ENCODE assay signal across 9 cellular contexts in the genomic region with DNA sequence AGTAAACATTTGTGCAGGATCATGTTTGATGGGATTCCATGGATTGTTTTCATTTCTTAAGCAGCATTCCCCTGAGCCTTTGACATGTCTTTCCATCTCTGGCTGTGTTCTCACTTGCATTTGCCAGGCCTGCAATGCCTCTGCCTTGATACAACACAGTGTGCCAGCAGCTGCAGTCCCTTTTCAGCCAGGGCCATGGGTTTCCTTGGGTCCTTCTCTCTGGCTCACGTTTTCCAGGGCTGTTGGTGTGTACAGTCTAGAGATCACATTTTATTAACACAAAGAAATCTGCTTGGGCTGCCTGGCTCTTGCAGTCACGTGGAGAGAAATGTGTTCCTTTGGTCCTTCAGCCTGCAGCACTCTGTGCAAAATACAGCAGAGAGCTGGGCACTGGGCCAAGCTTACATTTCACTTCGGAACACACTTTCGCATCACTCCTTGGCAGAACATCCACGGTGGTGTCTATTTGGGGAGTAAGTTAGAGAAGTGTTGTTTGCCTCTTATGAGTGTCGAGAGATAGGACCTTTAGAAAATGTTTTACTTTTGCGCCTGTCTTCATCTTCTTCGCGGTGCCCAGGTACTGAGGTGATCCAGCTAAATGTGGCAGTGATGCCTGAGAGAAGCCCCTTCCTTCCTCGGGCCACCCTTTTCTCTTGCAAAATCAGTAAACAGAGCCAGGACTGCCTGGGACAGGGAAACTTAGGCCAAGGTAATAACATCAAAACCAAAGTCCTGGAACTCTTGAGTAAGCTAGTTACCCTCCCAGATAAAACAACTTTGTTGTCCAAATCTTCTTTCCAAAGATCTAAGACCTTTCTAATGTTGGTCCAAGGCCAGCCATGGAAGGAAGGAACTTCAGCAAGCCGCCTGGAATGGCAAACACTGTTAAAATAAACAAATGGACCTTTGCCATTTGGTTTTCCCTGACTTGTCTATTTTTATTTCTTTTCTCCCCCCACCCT. TPM values are rescaled to one million over a fixed set of nuclear protein-coding genes. Genes with fewer than 3 reads are reported as not detected.
DNase-seq lines count a peak whose midpoint lies in the region; ATAC-seq, FAIRE-seq and TF ChIP-seq lines count a peak whose summit lies in the region.
"Had no signal": no experiment of that assay in that cellular context is flagged by ENCODE, and none has a peak within 500 bp of the region (broad histone marks: within the 10 kb centered on the region; RNA-seq: fewer than 3 reads in every experiment).

No MANE protein-coding gene starts in this region.

- peak; percentile 37 for ATAC-seq in HepG2
- no peak for ATAC-seq in PC-3
- no peak for ATAC-seq in GM21381 (IDR thresholded peaks at IDR 0.05; ENCODE audit: unreplicated experiment)
- ATAC-seq: stimulated activated naive CD8-positive, alpha-beta T cell treated with anti-CD3 and anti-CD28 coated beads, Interleukin-15, Interleukin-2, amounts not matched to agents 100 U/mL and 50 U/mL, for 24 hours had no signal

- peak overlapping the region; percentile 98 for H3K27ac ChIP-seq in HepG2 (ENCODE audit: extremely low read length, insufficient read depth, low read length)
- peak overlapping the region; percentile 55 for H3K27ac ChIP-seq in thymus (ENCODE audit: low read depth)
- H3K27ac ChIP-seq in CD4-positive, alpha-beta memory T cell (ENCODE audit: low read depth, low read length): no peak overlapping the region
- no peak overlapping the region for H3K27ac ChIP-seq in PC-3 (ENCODE audit: low read length)

- peaks cover 100% of the 10 kb centered on the region for H3K4me1 ChIP-seq in HepG2 (ENCODE audit: insufficient read depth, low read length)
- no peaks in the 10 kb centered on the region for H3K4me1 ChIP-seq in thymus (ENCODE audit: control insufficient read depth, insufficient read depth, low read length)
- H3K4me1 ChIP-seq in CD4-positive, alpha-beta memory T cell (ENCODE audit: insufficient read depth, low read length): peaks cover 16% of the 10 kb centered on the region
- 0 out of 2 replicates have a peak, but pooled peaks cover 6% of the 10 kb centered on the region for H3K4me1 ChIP-seq in PC-3 (ENCODE audit: insufficient read depth, low read length)

- TF ChIP-seq EP300 in HepG2 (IDR thresholded peaks at IDR 0.05; ENCODE audit: low read depth in 2 of 2, low read length in 2 of 2) (peak; percentile 82 to 100; a peak in 3 of 4 replicates), HepG2 (CRISPR knock-in tag; IDR thresholded peaks at IDR 0.05; ENCODE audit: borderline replicate concordance) (peak; percentile 100)

- 0% methylated on average over 11 of the region's 11 CpGs for WGBS in HepG2 (ENCODE audit: low lambda C conversion rate)
- WGBS in thymus: 77% methylated on average over 11 of the region's 11 CpGs

- no peaks in the 10 kb centered on the region for H3K27me3 Mint-ChIP-seq in CD4-positive, alpha-beta memory T cell

- peak; percentile 46 to 71 for TF ChIP-seq POLR2A in HepG2 (IDR thresholded peaks at IDR 0.05; ENCODE audit: insufficient read depth in 1 of 2, low read depth in 2 of 2, low read length in 2 of 2)

- H3K4me2 ChIP-seq in HepG2 (ENCODE audit: low read depth, low read length) (peak overlapping the region; percentile 87), PC-3 (ENCODE audit: low read length) (no peak overlapping the region)

- peaks cover 9 to 24% (median 19%) of the 10 kb centered on the region in 4 donors for H3K4me1 Mint-ChIP-seq in CD4-positive, alpha-beta memory T cell

- no peak overlapping the region for H3K4me3 Mint-ChIP-seq in CD4-positive, alpha-beta memory T cell

- peak overlapping the region; percentile 84 for H3K9ac ChIP-seq in HepG2 (ENCODE audit: insufficient read depth, low read depth, low read length)
- no peak overlapping the region for H3K9ac ChIP-seq in PC-3 (ENCODE audit: low read length)

- intact Hi-C loops in HepG2 (cut with micrococcal nuclease; ENCODE audit: unreplicated experiment) (loop anchor here (2.0 to 10.0 kb wide), 4 partner anchors 19 to 321 kb away; partner anchors contain the start of genes COX11 and STXBP4), PC-3 (cut with micrococcal nuclease) (no loop called here)
- intact Hi-C loops in CD4-positive, alpha-beta memory T cell (cut with micrococcal nuclease): no loop called here

- FAIRE-seq in HepG2 (lab: Jason Lieb, UNC): peak; percentile 85

- BruUV-seq in HepG2 (replicated peaks; lab: Mats Ljungman, UMichigan) (TSS peak; percentile 62), PC-3 (replicated peaks; lab: Mats Ljungman, UMichigan) (no TSS peak)

- H3K9me2 ChIP-seq in PC-3 (replicated peaks; ENCODE audit: low read length): no peaks in the 10 kb centered on the region

- H3K9me3 ChIP-seq in HepG2 (ENCODE audit: low read length) (no peaks in the 10 kb centered on the region), thymus (ENCODE audit: control insufficient read depth) (no peaks in the 10 kb centered on the region), PC-3 (ENCODE audit: low read length) (no peaks in the 10 kb centered on the region)
- no peaks in the 10 kb centered on the region for H3K9me3 ChIP-seq in CD4-positive, alpha-beta memory T cell (ENCODE audit: control insufficient read depth in 1 of 2, low read length in 2 of 2)

- DNase-seq in NCI-H2107 (lab: John Stamatoyannopoulos, UW) (peak; percentile 20), cardiac fibroblast (ENCODE audit: low read depth in 2 of 2) (peak; percentile 65 to 85), HepG2 (ENCODE audit: low spot score) (peak; percentile 99), PC-3 (no peak), NCI-H82 treated with DMSO at 0.1 percent for 48 hours (lab: John Stamatoyannopoulos, UW; ENCODE audit: unreplicated experiment) (no peak)
- no peak for DNase-seq in CD4-positive, alpha-beta memory T cell
- DNase-seq: stimulated activated naive CD8-positive, alpha-beta T cell treated with anti-CD3 and anti-CD28 coated beads, Interleukin-15, Interleukin-2, amounts not matched to agents 100 U/mL and 50 U/mL, for 24 hours had no signal

- H2AFZ ChIP-seq in HepG2 (ENCODE audit: low read length) (no peak overlapping the region), PC-3 (ENCODE audit: low read length) (no peak overlapping the region)

- H3K4me3 ChIP-seq in cardiac fibroblast (replicated peaks in 1 of 2; ENCODE audit: low read depth in 2 of 2, low read length in 2 of 2) (no peak overlapping the region), HepG2 (replicated peaks in 1 of 3; ENCODE audit: insufficient read depth in 1 of 3, low read depth in 2 of 3, low read length in 3 of 3) (peak overlapping the region; percentile 1 to 63 (median 3); a peak in 4 of 6 replicates), thymus (ENCODE audit: low read length) (no peak overlapping the region), PC-3 (ENCODE audit: low read length) (no peak overlapping the region)
- H3K4me3 ChIP-seq in CD4-positive, alpha-beta memory T cell (ENCODE audit: low read length in 2 of 2): no peak overlapping the region

- H3K9me3 Mint-ChIP-seq in CD4-positive, alpha-beta memory T cell: no peaks in the 10 kb centered on the region

- H4K20me1 ChIP-seq in HepG2 (ENCODE audit: insufficient read depth, low read length) (0 out of 2 replicates have a peak, but pooled peaks cover 5% of the 10 kb centered on the region), PC-3 (ENCODE audit: low read length) (no peaks in the 10 kb centered on the region)

- POLR2A ChIA-PET in HepG2 (lab: Yijun Ruan, JAX): interaction anchor here (0.9 to 12.4 kb wide), 23 partner anchors 9 to 315 kb away, joined by 3 to 626 read pairs (median 7); partner anchors contain the start of genes HLF and MMD
- POLR2A ChIA-PET in CD4-positive, alpha-beta memory T cell (lab: Charles Lee; ENCODE audit: partially characterized antibody): interaction anchor here (1.2 kb wide), 1 partner anchor 21 kb away, joined by 3 read pairs; no protein-coding TSS in a partner anchor
- POLR2A ChIA-PET in PC-3 (lab: Charles Lee; ENCODE audit: unreplicated experiment): no interaction called here

- H3K36me3 ChIP-seq in HepG2 (replicated peaks in 1 of 2; ENCODE audit: control insufficient read depth in 1 of 2, insufficient read depth in 2 of 2, low read length in 2 of 2) (peaks cover 20 to 60% of the 10 kb centered on the region in 2 experiments), thymus (ENCODE audit: control insufficient read depth, insufficient read depth) (no peaks in the 10 kb centered on the region), PC-3 (ENCODE audit: low read depth, low read length) (no peaks in the 10 kb centered on the region)
- no peaks in the 10 kb centered on the region for H3K36me3 ChIP-seq in CD4-positive, alpha-beta memory T cell (ENCODE audit: insufficient read depth, low read length)

- CTCF ChIA-PET in HepG2 (lab: Yijun Ruan, JAX; ENCODE audit: low intra/inter-chr PET ratio, low total read pairs) (no interaction called here), PC-3 (lab: Charles Lee) (no interaction called here)
- CTCF ChIA-PET in CD4-positive, alpha-beta memory T cell (lab: Charles Lee; ENCODE audit: partially characterized antibody): interaction anchor here (1.0 to 1.2 kb wide), 3 partner anchors 10 to 292 kb away, joined by 3 to 4 read pairs (median 3); no protein-coding TSS in a partner anchor

- peaks cover 94% of the 10 kb centered on the region for H3K79me2 ChIP-seq in HepG2 (ENCODE audit: insufficient read depth, low read length)
- no peaks in the 10 kb centered on the region for H3K79me2 ChIP-seq in PC-3 (ENCODE audit: low read length)

- no peaks in the 10 kb centered on the region for H3K27me3 ChIP-seq in HepG2 (ENCODE audit: control insufficient read depth in 1 of 2, insufficient read depth in 2 of 2, low read length in 2 of 2)
- H3K27me3 ChIP-seq in thymus (ENCODE audit: control insufficient read depth, insufficient read depth): no peaks in the 10 kb centered on the region
- no peaks in the 10 kb centered on the region for H3K27me3 ChIP-seq in CD4-positive, alpha-beta memory T cell (ENCODE audit: insufficient read depth, low read length)
- H3K27me3 ChIP-seq in PC-3 (ENCODE audit: low read length): no peaks in the 10 kb centered on the region

- TF ChIP-seq RAD21 in HepG2 (CRISPR knock-in tag; IDR thresholded peaks at IDR 0.05): no peak; the same call in 1 of the 2 replicates

- peak overlapping the region in 2 of 7 donors; percentile 28 to 43 for H3K27ac Mint-ChIP-seq in CD4-positive, alpha-beta memory T cell

- in situ Hi-C loops in HepG2 (cut with HindIII; ENCODE audit: extremely low pct_ligation_motif_present, low pct_unique_long_range_greater_than_20kb): no loop called here

- H3K36me3 Mint-ChIP-seq in CD4-positive, alpha-beta memory T cell: peaks cover 5 to 14% of the 10 kb centered on the region in 2 donors

- no peaks in the 10 kb centered on the region for H3F3A ChIP-seq in PC-3 (ENCODE audit: low read length, unreplicated experiment)

- no peak for TF ChIP-seq CTCF in cardiac fibroblast (IDR thresholded peaks at IDR 0.05; ENCODE audit: low read depth, low read length)
- TF ChIP-seq CTCF in HepG2 (CRISPR knock-in tag; IDR thresholded peaks at IDR 0.05): no peak
- no peak for TF ChIP-seq CTCF in PC-3 (conservative IDR thresholded peaks at IDR 0.05; ENCODE audit: low read depth, low read length)

RNA-seq across cellular contexts. Expression of gene HLF, which starts 20.9 kb away (rescaled TPM):
- total RNA-seq in HepG2 (2016; rRNA removed; fragmentation: Illumina TruSeq; extraction: Trizol) (197 and 202 TPM in 2 replicates), PC-3 (2014; rRNA removed) (0.23 and 0.66 TPM in 2 replicates)
- total RNA-seq in HepG2 (2016; cell fraction: cytosol; rRNA removed; fragmentation: Illumina TruSeq; extraction: Trizol; ENCODE audit: low read depth): 34.5 and 39.5 TPM in 2 replicates
- total RNA-seq in HepG2 (2016; cell fraction: insoluble cytoplasmic fraction; rRNA removed; fragmentation: Illumina TruSeq; extraction: Trizol): 175 and 198 TPM in 2 replicates
- 156 and 157 TPM in 2 replicates for total RNA-seq in HepG2 (2016; cell fraction: membrane; rRNA removed; fragmentation: Illumina TruSeq; extraction: Trizol)
- total RNA-seq in HepG2 (2016; cell fraction: nucleus; rRNA removed; fragmentation: Illumina TruSeq; extraction: Trizol): 187 and 216 TPM in 2 replicates
- polyA plus RNA-seq in HepG2 (2011; rRNA removed) (346 and 353 TPM in 2 replicates), thymus (1.8 TPM)
- 266 and 275 TPM in 2 replicates for polyA plus RNA-seq in HepG2 (2011; cell fraction: cytosol; rRNA removed)
- 442 and 465 TPM in 2 replicates for polyA plus RNA-seq in HepG2 (2011; cell fraction: nucleus; rRNA removed)
- polyA plus RNA-seq in HepG2 (2012): 217 and 233 TPM in 2 replicates
- polyA plus RNA-seq in HepG2 (2016; cell fraction: cytosol; fragmentation: Illumina TruSeq; extraction: Trizol; ENCODE audit: low read depth): 21.4 and 26.2 TPM in 2 replicates
- 217 and 237 TPM in 2 replicates for polyA plus RNA-seq in HepG2 (2016; cell fraction: insoluble cytoplasmic fraction; fragmentation: Illumina TruSeq; extraction: Trizol; ENCODE audit: low read depth)
- 106 and 107 TPM in 2 replicates for polyA plus RNA-seq in HepG2 (2016; cell fraction: membrane; fragmentation: Illumina TruSeq; extraction: Trizol; ENCODE audit: low read depth)
- 258 and 265 TPM in 2 replicates for polyA plus RNA-seq in HepG2 (2016; cell fraction: nucleus; fragmentation: Illumina TruSeq; extraction: Trizol; ENCODE audit: insufficient read depth, low read depth)
- polyA minus RNA-seq in HepG2 (2011; rRNA and poly(A)+ RNA removed; ENCODE audit: low replicate concordance): 1.0 and 1,188 TPM in 2 replicates
- 240 and 275 TPM in 2 replicates for polyA minus RNA-seq in HepG2 (2011; cell fraction: cytosol; rRNA and poly(A)+ RNA removed)
- 508 and 622 TPM in 2 replicates for polyA minus RNA-seq in HepG2 (2011; cell fraction: nucleus; rRNA and poly(A)+ RNA removed)
- total RNA-seq in CD4-positive, alpha-beta memory T cell: 1 to 10 TPM; 3.5 to 3.9 TPM
- 1 to 10 TPM; 3.2 to 3.7 TPM for polyA plus RNA-seq in CD4-positive, alpha-beta memory T cell

Comparison
In these comparisons a context has a peak if more than half of its experiments do, and no peak if none do; other contexts are left out.
1. DNase-seq: peak in NCI-H2107 (single experiment), cardiac fibroblast (2 of 2) and HepG2 (single experiment); none in CD4-positive, alpha-beta memory T cell (0 of 5), PC-3 (single experiment) and NCI-H82 treated with DMSO at 0.1 percent for 48 hours (single experiment).
2. H3K4me3 ChIP-seq: peak in HepG2 (3 of 3); none in cardiac fibroblast (0 of 2), thymus (single experiment), CD4-positive, alpha-beta memory T cell (0 of 2) and PC-3 (single experiment).
3. H3K27ac ChIP-seq: peak in HepG2 (single experiment) and thymus (single experiment); none in CD4-positive, alpha-beta memory T cell (single experiment) and PC-3 (single experiment).
4. RNA of gene HLF, which starts 20.9 kb away (total RNA-seq): 34.5 to 216 TPM in HepG2; 3.5 to 3.9 TPM in CD4-positive, alpha-beta memory T cell and 0.23 to 0.66 TPM in PC-3; every median in the first group is over 4 times any median in the second.